In genomic region chr14:105865904-105866840, GRCh38 we compare ENCODE assay signal across 13 cellular contexts.
A peak's percentile ranks its signal among the peaks of the same experiment; 100 is the strongest.
DNase-seq lines count a peak whose midpoint lies in the region; ATAC-seq and TF ChIP-seq lines count a peak whose summit lies in the region.
"Had no signal": no experiment of that assay in that cellular context is flagged by ENCODE, and none has a peak within 500 bp of the region (broad histone marks: within the 10 kb centered on the region; RNA-seq: fewer than 3 reads in every experiment).

No MANE protein-coding gene starts in this region.

- no peaks in the 10 kb centered on the region for H3K9me3 Mint-ChIP-seq in activated naive CD8-positive, alpha-beta T cell (ENCODE audit: low read depth)
- H3K9me3 Mint-ChIP-seq in activated naive CD8-positive, alpha-beta T cell treated with anti-CD3 and anti-CD28 coated beads, Interleukin-2, amount 50 U/mL, for 24 hours = no peaks in the 10 kb centered on the region
- no peaks in the 10 kb centered on the region for H3K9me3 Mint-ChIP-seq in central memory CD8-positive, alpha-beta T cell
- H3K9me3 Mint-ChIP-seq in naive B cell = peaks cover 0 to 11% (median 2%) of the 10 kb centered on the region in 7 donors
- H3K9me3 Mint-ChIP-seq: stimulated activated naive CD8-positive, alpha-beta T cell treated with anti-CD3 and anti-CD28 coated beads, Interleukin-15, Interleukin-2, amounts not matched to agents 100 ng/mL and 50 ng/mL, for 24 hours had no signal

- 78 to 80% methylated on average over 27 to 31 of the region's 32 CpGs for WGBS in upper lobe of left lung, 2 donors

- H3K36me3 Mint-ChIP-seq in activated naive CD8-positive, alpha-beta T cell = no peaks in the 10 kb centered on the region
- H3K36me3 Mint-ChIP-seq in activated naive CD8-positive, alpha-beta T cell treated with anti-CD3 and anti-CD28 coated beads, Interleukin-2, amount 50 U/mL, for 24 hours (ENCODE audit: low read depth) = peaks cover 8% of the 10 kb centered on the region
- H3K36me3 Mint-ChIP-seq in central memory CD8-positive, alpha-beta T cell (ENCODE audit: insufficient read depth) = peaks cover 5% of the 10 kb centered on the region
- H3K36me3 Mint-ChIP-seq in naive B cell = peaks cover 12 to 17% of the 10 kb centered on the region in 2 donors

- TF ChIP-seq EP300 in upper lobe of left lung (IDR thresholded peaks at IDR 0.05) = no peak

- peaks cover 0 to 7% (median 0%) of the 10 kb centered on the region in 4 donors for H3K27me3 ChIP-seq in upper lobe of left lung

- H3K4me3 Mint-ChIP-seq in activated naive CD8-positive, alpha-beta T cell = no peak overlapping the region
- H3K4me3 Mint-ChIP-seq in activated naive CD8-positive, alpha-beta T cell treated with anti-CD3 and anti-CD28 coated beads, Interleukin-2, amount 50 U/mL, for 24 hours = no peak overlapping the region
- H3K4me3 Mint-ChIP-seq in central memory CD8-positive, alpha-beta T cell = no peak overlapping the region
- peak overlapping the region in 5 of 8 donors; percentile 21 to 81 (median 70) for H3K4me3 Mint-ChIP-seq in naive B cell
- H3K4me3 Mint-ChIP-seq: stimulated activated naive CD8-positive, alpha-beta T cell treated with anti-CD3 and anti-CD28 coated beads, Interleukin-15, Interleukin-2, amounts not matched to agents 100 ng/mL and 50 ng/mL, for 24 hours had no signal

- peak overlapping the region; percentile 41 for H3K27ac Mint-ChIP-seq in activated naive CD8-positive, alpha-beta T cell
- no peak overlapping the region for H3K27ac Mint-ChIP-seq in activated naive CD8-positive, alpha-beta T cell treated with anti-CD3 and anti-CD28 coated beads, Interleukin-2, amount 50 U/mL, for 24 hours
- H3K27ac Mint-ChIP-seq in central memory CD8-positive, alpha-beta T cell (ENCODE audit: low read depth) = peak overlapping the region; percentile 44
- H3K27ac Mint-ChIP-seq in naive B cell = no peak overlapping the region
- H3K27ac Mint-ChIP-seq: stimulated activated naive CD8-positive, alpha-beta T cell treated with anti-CD3 and anti-CD28 coated beads, Interleukin-15, Interleukin-2, amounts not matched to agents 100 ng/mL and 50 ng/mL, for 24 hours had no signal

- H3K4me1 ChIP-seq in upper lobe of left lung = no peaks in the 10 kb centered on the region

- H3K4me3 ChIP-seq in upper lobe of left lung = no peak overlapping the region

- H3K27me3 Mint-ChIP-seq in activated naive CD8-positive, alpha-beta T cell = no peaks in the 10 kb centered on the region
- H3K27me3 Mint-ChIP-seq in activated naive CD8-positive, alpha-beta T cell treated with anti-CD3 and anti-CD28 coated beads, Interleukin-2, amount 50 U/mL, for 24 hours = no peaks in the 10 kb centered on the region
- H3K27me3 Mint-ChIP-seq in central memory CD8-positive, alpha-beta T cell = no peaks in the 10 kb centered on the region
- no peaks in the 10 kb centered on the region for H3K27me3 Mint-ChIP-seq in naive B cell
- H3K27me3 Mint-ChIP-seq: stimulated activated naive CD8-positive, alpha-beta T cell treated with anti-CD3 and anti-CD28 coated beads, Interleukin-15, Interleukin-2, amounts not matched to agents 100 ng/mL and 50 ng/mL, for 24 hours had no signal

- DNase-seq in activated naive CD8-positive, alpha-beta T cell treated with anti-CD3 and anti-CD28 coated beads, Interleukin-2, amount 50 U/mL, for 24 hours = no peak
- no peak for DNase-seq in central memory CD8-positive, alpha-beta T cell (ENCODE audit: low spot score in 2 of 2)
- no peak for DNase-seq in naive B cell
- DNase-seq in upper lobe of left lung = peak; percentile 14 to 76
- no peak for DNase-seq in NK-92 (lab: John Stamatoyannopoulos, UW; ENCODE audit: unreplicated experiment)
- DNase-seq: amygdala, NCI-H2081, SIG-M5 had no signal

- TF ChIP-seq CTCF in upper lobe of left lung (IDR thresholded peaks at IDR 0.05) = no peak

- TF ChIP-seq POLR2A in upper lobe of left lung (IDR thresholded peaks at IDR 0.05) = no peak

- no peaks in the 10 kb centered on the region for H3K36me3 ChIP-seq in upper lobe of left lung

- H3K27ac ChIP-seq in upper lobe of left lung = no peak overlapping the region

- no peaks in the 10 kb centered on the region for H3K9me3 ChIP-seq in upper lobe of left lung

- H3K4me1 Mint-ChIP-seq in activated naive CD8-positive, alpha-beta T cell (ENCODE audit: low read depth) = peaks cover 18% of the 10 kb centered on the region
- H3K4me1 Mint-ChIP-seq in activated naive CD8-positive, alpha-beta T cell treated with anti-CD3 and anti-CD28 coated beads, Interleukin-2, amount 50 U/mL, for 24 hours = peaks cover 23% of the 10 kb centered on the region
- H3K4me1 Mint-ChIP-seq in central memory CD8-positive, alpha-beta T cell = peaks cover 17% of the 10 kb centered on the region
- H3K4me1 Mint-ChIP-seq in naive B cell = no peaks in the 10 kb centered on the region

- ATAC-seq in activated naive CD8-positive, alpha-beta T cell treated with anti-CD3 and anti-CD28 coated beads, Interleukin-2, amount 50 U/mL, for 24 hours = no peak
- ATAC-seq in central memory CD8-positive, alpha-beta T cell (replicated peaks; ENCODE audit: extremely low read depth, poor library complexity, severe bottlenecking) = no peak
- ATAC-seq in naive B cell (ENCODE audit: low read depth in 2 of 2) = no peak
- peak in 1 of 2 donors; percentile 37 for ATAC-seq in upper lobe of left lung (ENCODE audit: low FRiP score in 2 of 2)
- ATAC-seq in GM21825 (IDR thresholded peaks at IDR 0.05; ENCODE audit: unreplicated experiment) = no peak
- ATAC-seq in GM18520 (IDR thresholded peaks at IDR 0.05; ENCODE audit: unreplicated experiment) = no peak
- ATAC-seq: esophagus mucosa had no signal

Comparison
In these comparisons a context has a peak if more than half of its experiments do, and no peak if none do; other contexts are left out.
1. H3K27ac Mint-ChIP-seq: peak in activated naive CD8-positive, alpha-beta T cell (single experiment) and central memory CD8-positive, alpha-beta T cell (single experiment); none in activated naive CD8-positive, alpha-beta T cell treated with anti-CD3 and anti-CD28 coated beads, Interleukin-2, amount 50 U/mL, for 24 hours (single experiment) and naive B cell (0 of 6).
2. H3K4me3 Mint-ChIP-seq: peak in naive B cell (5 of 8); none in activated naive CD8-positive, alpha-beta T cell (single experiment), activated naive CD8-positive, alpha-beta T cell treated with anti-CD3 and anti-CD28 coated beads, Interleukin-2, amount 50 U/mL, for 24 hours (single experiment) and central memory CD8-positive, alpha-beta T cell (single experiment).
3. DNase-seq: peak in upper lobe of left lung (2 of 2); none in activated naive CD8-positive, alpha-beta T cell treated with anti-CD3 and anti-CD28 coated beads, Interleukin-2, amount 50 U/mL, for 24 hours (single experiment), central memory CD8-positive, alpha-beta T cell (0 of 2), naive B cell (single experiment) and NK-92 (single experiment).